Comparison of ENCODE assay signal across 1 cellular context in genomic region chr17:58995247-58995940, GRCh38.
TF ChIP-seq lines count a peak whose summit lies in the region.

No MANE protein-coding gene starts in this region.

TF ChIP-seq in IMR-90, 13 proteins besides CTCF, POLR2A, EP300 and RAD21 (continued from another document):
- no peak for TF ChIP-seq SMC3 (IDR thresholded peaks at IDR 0.05; ENCODE audit: low read depth, low read length)
- TF ChIP-seq NFE2L2 (IDR thresholded peaks at IDR 0.05; ENCODE audit: low read depth, low read length): no peak
- TF ChIP-seq RCOR1 (IDR thresholded peaks at IDR 0.05; ENCODE audit: insufficient replicate concordance, low read length): no peak
- TF ChIP-seq CEBPB (IDR thresholded peaks at IDR 0.05; ENCODE audit: low read depth, low read length): no peak
- TF ChIP-seq BHLHE40 (IDR thresholded peaks at IDR 0.05; ENCODE audit: low read depth, low read length): no peak
- no peak for TF ChIP-seq MAFK (IDR thresholded peaks at IDR 0.05; ENCODE audit: low read depth, low read length)
- no peak for TF ChIP-seq USF2 (IDR thresholded peaks at IDR 0.05; ENCODE audit: low read depth, low read length)
- no peak for TF ChIP-seq MAZ (IDR thresholded peaks at IDR 0.05; ENCODE audit: borderline replicate concordance, low read depth, low read length)
